ENCODE assay signal across 6 cellular contexts in the genomic region with DNA sequence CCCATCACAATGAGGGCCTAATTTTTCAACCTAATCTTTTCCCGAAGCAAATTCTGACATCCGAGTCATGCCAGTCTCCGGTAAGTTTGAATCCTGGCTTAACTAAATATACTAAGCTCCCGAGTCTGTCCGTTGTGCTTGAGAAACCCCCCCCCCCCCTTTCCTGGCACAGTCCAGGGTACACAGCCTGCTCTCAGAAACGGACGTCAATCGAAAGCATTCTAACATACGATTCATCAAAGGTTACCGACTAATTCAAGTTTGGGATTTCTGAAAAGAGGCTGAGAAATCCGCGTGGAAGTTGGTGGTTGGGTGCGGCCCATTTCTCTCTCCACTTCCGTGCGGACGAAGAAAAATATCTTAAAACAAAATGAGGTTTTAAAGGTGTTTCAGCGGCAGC. TPM values are rescaled to one million over a fixed set of nuclear protein-coding genes. Genes with fewer than 3 reads are reported as not detected.
DNase-seq lines count a peak whose midpoint lies in the region; ATAC-seq lines count a peak whose summit lies in the region.

No MANE protein-coding gene starts in this region.

- DNase-seq in astrocyte of the hippocampus (ENCODE audit: low read depth, low spot score) (peak; percentile 40), SHP77 treated with DMSO at 0.1 percent for 48 hours (lab: John Stamatoyannopoulos, UW) (no peak), HUDEP-2 (lab: John Stamatoyannopoulos, UW; ENCODE audit: unreplicated experiment in 76 of 76) (no peak)
- peak in 1 of 10 donors; percentile 3 for DNase-seq in naive thymus-derived CD8-positive, alpha-beta T cell

- peak overlapping the region; percentile 88 to 98 (median 94) for H3K27ac Mint-ChIP-seq in naive thymus-derived CD8-positive, alpha-beta T cell

- ATAC-seq in GM21447 (IDR thresholded peaks at IDR 0.05; ENCODE audit: unreplicated experiment) (peak; percentile 4), HG03196 (IDR thresholded peaks at IDR 0.05; ENCODE audit: unreplicated experiment) (no peak)
- ATAC-seq in naive thymus-derived CD8-positive, alpha-beta T cell, result no peak

- H3K27me3 Mint-ChIP-seq in naive thymus-derived CD8-positive, alpha-beta T cell, result peaks cover 0 to 10% (median 0%) of the 10 kb centered on the region in 5 donors

- H3K4me3 Mint-ChIP-seq in naive thymus-derived CD8-positive, alpha-beta T cell, result peak overlapping the region; percentile 89 to 98 (median 96)

- POLR2A ChIA-PET in naive thymus-derived CD8-positive, alpha-beta T cell (lab: Charles Lee), result interaction anchor here (1.0 to 2.8 kb wide), 4 partner anchors 50 to 1830 kb away, joined by 3 to 30 read pairs (median 6); a partner anchor contains a TSS

- no peaks in the 10 kb centered on the region for H3K9me3 Mint-ChIP-seq in naive thymus-derived CD8-positive, alpha-beta T cell

- H3K36me3 Mint-ChIP-seq in naive thymus-derived CD8-positive, alpha-beta T cell, result peaks cover 0 to 6% (median 3%) of the 10 kb centered on the region in 3 donors

- peaks cover 22 to 36% (median 30%) of the 10 kb centered on the region in 4 donors for H3K4me1 Mint-ChIP-seq in naive thymus-derived CD8-positive, alpha-beta T cell

RNA-seq across cellular contexts. Expression of a gene that starts 0.6 kb away (rescaled TPM):
- 10 to 100 TPM; 55.5 to 66.0 TPM for total RNA-seq in naive thymus-derived CD8-positive, alpha-beta T cell
- polyA plus RNA-seq in naive thymus-derived CD8-positive, alpha-beta T cell, result 10 to 100 TPM; 71.7 to 91.9 (median 78.3) TPM

RNA-seq across cellular contexts. Expression of a gene that starts 17.2 kb away (rescaled TPM):
- total RNA-seq in naive thymus-derived CD8-positive, alpha-beta T cell, result not detected
- polyA plus RNA-seq in naive thymus-derived CD8-positive, alpha-beta T cell, result not detected

RNA-seq across cellular contexts. Expression of a gene that starts 33.2 kb away (rescaled TPM):
- not detected for total RNA-seq in naive thymus-derived CD8-positive, alpha-beta T cell
- polyA plus RNA-seq in naive thymus-derived CD8-positive, alpha-beta T cell, result not detected

RNA-seq across cellular contexts. Expression of a gene that starts 45.7 kb away (rescaled TPM):
- total RNA-seq in naive thymus-derived CD8-positive, alpha-beta T cell, result not detected
- polyA plus RNA-seq in naive thymus-derived CD8-positive, alpha-beta T cell, result not detected

RNA-seq across cellular contexts. Expression of a gene that starts 49.3 kb away (rescaled TPM):
- total RNA-seq in naive thymus-derived CD8-positive, alpha-beta T cell, result 10 to 100 TPM; 81.0 to 82.4 TPM
- 10 to 100 TPM; 63.1 to 87.9 (median 63.4) TPM for polyA plus RNA-seq in naive thymus-derived CD8-positive, alpha-beta T cell
